ENCODE assay signal across 8 cellular contexts in genomic region chr19:10408511-10409291, GRCh38. TPM values are rescaled to one million over a fixed set of nuclear protein-coding genes. Genes with fewer than 3 reads are reported as not detected.
DNase-seq lines count a peak whose midpoint lies in the region; ATAC-seq, FAIRE-seq and TF ChIP-seq lines count a peak whose summit lies in the region.

No MANE protein-coding gene starts in this region.

- no peak overlapping the region for H4K91ac ChIP-seq in neuronal stem cell (ENCODE audit: low read depth, low read length, poor library complexity)

- H3K14ac ChIP-seq in neuronal stem cell (ENCODE audit: low read length) = peak overlapping the region; percentile 14

- H3K4ac ChIP-seq in neuronal stem cell (ENCODE audit: low read length) = no peak overlapping the region

- H3K36me3 Mint-ChIP-seq in activated naive CD4-positive, alpha-beta T cell treated with anti-CD3 and anti-CD28 coated beads, Interleukin-2, amount 50 U/mL, for 72 hours = no peaks in the 10 kb centered on the region

- TF ChIP-seq CTCF in foreskin keratinocyte (conservative IDR thresholded peaks at IDR 0.05) = no peak

- TF ChIP-seq POLR2A in Raji (IDR thresholded peaks at IDR 0.05; ENCODE audit: insufficient read depth, low read depth, low read length) = peak; percentile 30; the same call in 1 of the 2 replicates

- no peak overlapping the region for H2BK15ac ChIP-seq in neuronal stem cell (ENCODE audit: low read length)

- peak; percentile 71 for ATAC-seq in activated naive CD4-positive, alpha-beta T cell treated with anti-CD3 and anti-CD28 coated beads, Interleukin-2, amount 50 U/mL, for 72 hours
- ATAC-seq in HG02885 (IDR thresholded peaks at IDR 0.05; ENCODE audit: poor library complexity, unreplicated experiment) (no peak), foreskin keratinocyte (no peak)

- peaks cover 2% of the 10 kb centered on the region for H3K79me1 ChIP-seq in neuronal stem cell (ENCODE audit: low read depth, low read length)

- H3K36me3 ChIP-seq in neuronal stem cell (replicated peaks in 1 of 2; ENCODE audit: control insufficient read depth in 2 of 2, insufficient read depth in 2 of 2, low read length in 2 of 2) = no peaks in the 10 kb centered on the region

- no peaks in the 10 kb centered on the region for H3K9me3 Mint-ChIP-seq in activated naive CD4-positive, alpha-beta T cell treated with anti-CD3 and anti-CD28 coated beads, Interleukin-2, amount 50 U/mL, for 72 hours

- H3K27ac Mint-ChIP-seq in activated naive CD4-positive, alpha-beta T cell treated with anti-CD3 and anti-CD28 coated beads, Interleukin-2, amount 50 U/mL, for 72 hours = peak overlapping the region; percentile 36 to 83

- H3K27me3 ChIP-seq in neuronal stem cell (ENCODE audit: control insufficient read depth in 3 of 3, insufficient read depth in 3 of 3, low read depth in 1 of 3, low read length in 3 of 3) (peaks cover 0 to 9% (median 3%) of the 10 kb centered on the region in 3 experiments), foreskin keratinocyte (peaks cover 34% of the 10 kb centered on the region)

- no peak overlapping the region for H3K4me3 ChIP-seq in neuronal stem cell (ENCODE audit: low read length in 2 of 2)

- no peak for FAIRE-seq in urothelium cell line (lab: Jason Lieb, UNC)
- no peak for FAIRE-seq in RCC 7860 (lab: Jason Lieb, UNC)

- no peak overlapping the region for H2BK12ac ChIP-seq in neuronal stem cell (ENCODE audit: low read length)

- no peak overlapping the region for H3K9ac ChIP-seq in neuronal stem cell (ENCODE audit: low read depth, low read length, poor library complexity)

- no peak overlapping the region for H2BK120ac ChIP-seq in neuronal stem cell (ENCODE audit: low read depth, low read length)

- H3K27ac ChIP-seq in neuronal stem cell (replicated peaks; ENCODE audit: low read length) = no peak overlapping the region
- H3K27ac ChIP-seq in foreskin keratinocyte = no peak overlapping the region

- DNase-seq in GDM1 (lab: John Stamatoyannopoulos, UW) (peak; percentile 73), neuronal stem cell (ENCODE audit: low spot score) (no peak), urothelium cell line (ENCODE audit: low spot score) (no peak), foreskin keratinocyte (no peak), RCC 7860 (ENCODE audit: low spot score) (no peak)
- peak; percentile 47 to 80 for DNase-seq in activated naive CD4-positive, alpha-beta T cell treated with anti-CD3 and anti-CD28 coated beads, Interleukin-2, amount 50 U/mL, for 72 hours (ENCODE audit: low spot score in 2 of 2)

- no peak overlapping the region for H4K8ac ChIP-seq in neuronal stem cell (ENCODE audit: low read depth, low read length)

- H3K4me2 ChIP-seq in neuronal stem cell (ENCODE audit: insufficient read depth, low read length, poor library complexity, severe bottlenecking) = no peak overlapping the region

- peak overlapping the region; percentile 83 for H2AFZ ChIP-seq in neuronal stem cell (ENCODE audit: low read length)

- no peak overlapping the region for H3K23ac ChIP-seq in neuronal stem cell (ENCODE audit: low read depth, low read length, poor library complexity)

- H3K9me3 ChIP-seq in neuronal stem cell (replicated peaks in 1 of 2; ENCODE audit: control insufficient read depth in 2 of 2, insufficient read depth in 1 of 2, low read depth in 1 of 2, low read length in 2 of 2) = no peaks in the 10 kb centered on the region

- peak overlapping the region; percentile 16 for H2BK5ac ChIP-seq in neuronal stem cell (ENCODE audit: low read length)

- peaks cover 3 to 13% of the 10 kb centered on the region in 2 donors for H3K4me1 ChIP-seq in neuronal stem cell (ENCODE audit: control insufficient read depth in 2 of 2, insufficient read depth in 1 of 2, low read depth in 1 of 2, low read length in 2 of 2)
- no peaks in the 10 kb centered on the region for H3K4me1 ChIP-seq in foreskin keratinocyte

- no peak overlapping the region for H2AK5ac ChIP-seq in neuronal stem cell (ENCODE audit: low read depth, low read length)

- H3K18ac ChIP-seq in neuronal stem cell (ENCODE audit: low read length) = no peak overlapping the region

- no CpG with 5 or more reads among the region's 18 CpGs for WGBS in neuronal stem cell (ENCODE audit: extremely low coverage in 2 of 2, insufficient read length in 2 of 2, insufficient replicate concordance in 1 of 2), 2 donors

RNA-seq across cellular contexts. Expression of gene CDC37, which starts 5.4 kb away (rescaled TPM):
- total RNA-seq in activated naive CD4-positive, alpha-beta T cell treated with anti-CD3 and anti-CD28 coated beads, Interleukin-2, amount 50 U/mL, for 72 hours = 100 to 1,000 TPM; 140 to 188 TPM
- polyA plus RNA-seq in neuronal stem cell (2013, experiment 1 of 2) = 93.1 TPM
- 91.5 TPM for polyA plus RNA-seq in neuronal stem cell (2013, experiment 2 of 2)
- 231 and 249 TPM in 2 replicates for total RNA-seq in foreskin keratinocyte
- 286 and 295 TPM in 2 replicates for polyA plus RNA-seq in foreskin keratinocyte

RNA-seq across cellular contexts. Expression of gene PDE4A, which starts 11.6 kb away (rescaled TPM):
- total RNA-seq in activated naive CD4-positive, alpha-beta T cell treated with anti-CD3 and anti-CD28 coated beads, Interleukin-2, amount 50 U/mL, for 72 hours = 1 to 10 TPM; 2.7 to 5.0 TPM
- polyA plus RNA-seq in neuronal stem cell (2013, experiment 1 of 2) = 3.9 TPM
- polyA plus RNA-seq in neuronal stem cell (2013, experiment 2 of 2) = 4.1 TPM
- 0.28 and 0.58 TPM in 2 replicates for total RNA-seq in foreskin keratinocyte
- polyA plus RNA-seq in foreskin keratinocyte = 0.31 and 0.47 TPM in 2 replicates

RNA-seq across cellular contexts. Expression of gene TYK2, which starts 28.3 kb away (rescaled TPM):
- 100 to 1,000 TPM; 164 to 232 TPM for total RNA-seq in activated naive CD4-positive, alpha-beta T cell treated with anti-CD3 and anti-CD28 coated beads, Interleukin-2, amount 50 U/mL, for 72 hours
- polyA plus RNA-seq in neuronal stem cell (2013, experiment 1 of 2) = 31.5 TPM
- 29.4 TPM for polyA plus RNA-seq in neuronal stem cell (2013, experiment 2 of 2)
- 94.7 and 97.5 TPM in 2 replicates for total RNA-seq in foreskin keratinocyte
- polyA plus RNA-seq in foreskin keratinocyte = 97.5 and 102 TPM in 2 replicates

Comparison
In these comparisons a context has a peak if more than half of its experiments do, and no peak if none do; other contexts are left out.
1. DNase-seq: peak in GDM1 (single experiment) and activated naive CD4-positive, alpha-beta T cell treated with anti-CD3 and anti-CD28 coated beads, Interleukin-2, amount 50 U/mL, for 72 hours (2 of 2); none in neuronal stem cell (single experiment), urothelium cell line (single experiment), foreskin keratinocyte (0 of 2) and RCC 7860 (single experiment).
2. ATAC-seq: peak in activated naive CD4-positive, alpha-beta T cell treated with anti-CD3 and anti-CD28 coated beads, Interleukin-2, amount 50 U/mL, for 72 hours (2 of 2); none in HG02885 (single experiment) and foreskin keratinocyte (single experiment).